Comparison of ENCODE assay signal across 8 cellular contexts in genomic region chr1:206663832-206664652, GRCh38. TPM values are rescaled to one million over a fixed set of nuclear protein-coding genes. Genes with fewer than 3 reads are reported as not detected.
DNase-seq lines count a peak whose midpoint lies in the region; ATAC-seq and TF ChIP-seq lines count a peak whose summit lies in the region.

No MANE protein-coding gene starts in this region.

- no peaks in the 10 kb centered on the region for H3F3A ChIP-seq in DOHH2 (ENCODE audit: control insufficient read depth, insufficient read depth)

- peak; percentile 60 for ATAC-seq in HG02759 (IDR thresholded peaks at IDR 0.05; ENCODE audit: unreplicated experiment)

- peaks cover 35% of the 10 kb centered on the region for H3K4me1 ChIP-seq in DOHH2 (ENCODE audit: control insufficient read depth, low read length)

- peak overlapping the region; percentile 68 for H3K4me2 ChIP-seq in DOHH2 (ENCODE audit: low read length)

- no peak overlapping the region for H3K27ac ChIP-seq in DOHH2 (ENCODE audit: low read depth, low read length)

- no peaks in the 10 kb centered on the region for H4K20me1 ChIP-seq in DOHH2 (ENCODE audit: control insufficient read depth, insufficient read depth, low read depth, low read length)

- intact Hi-C loops in posterior vena cava (cut with DNase I) = loop anchor here in 1 of 2 donors (10.0 kb wide), 1 partner anchor 999 kb away; no protein-coding TSS in a partner anchor

- DNase-seq in NCI-H2227 (lab: John Stamatoyannopoulos, UW; ENCODE audit: unreplicated experiment) = peak; percentile 83
- DNase-seq in activated CD4-positive, CD25-positive, alpha-beta regulatory T cell (lab: John Stamatoyannopoulos, UW) = peak; percentile 44 to 54 (median 48)
- peak; percentile 71 for DNase-seq in cerebellar cortex (ENCODE audit: low spot score)
- peak; percentile 91 for DNase-seq in left kidney (ENCODE audit: low read depth, low spot score)
- peak; percentile 58 to 63 for DNase-seq in stimulated activated CD4-positive, alpha-beta T cell treated with anti-CD3 and anti-CD28 coated beads, Interleukin-4, amount 100 ng/mL, for 48 hours (ENCODE audit: low read depth in 2 of 2)
- DNase-seq in posterior vena cava (ENCODE audit: low spot score) = no peak

- no peaks in the 10 kb centered on the region for H3K79me2 ChIP-seq in DOHH2 (ENCODE audit: control insufficient read depth, low read length)

- no peaks in the 10 kb centered on the region for H3K36me3 ChIP-seq in DOHH2 (ENCODE audit: control insufficient read depth, low read length)

- H3K9me3 ChIP-seq in DOHH2 (ENCODE audit: control insufficient read depth, insufficient read depth, low read length) = no peaks in the 10 kb centered on the region

- peak; percentile 94 for TF ChIP-seq CTCF in DOHH2 (IDR thresholded peaks at IDR 0.05; ENCODE audit: low read depth, low read length, poor library complexity, severe bottlenecking)

- H3K4me3 ChIP-seq in DOHH2 (ENCODE audit: low read length) = peak overlapping the region; percentile 53

- no peaks in the 10 kb centered on the region for H3K9me2 ChIP-seq in DOHH2 (replicated peaks; ENCODE audit: control insufficient read depth, low read length)

- H3K27me3 ChIP-seq in DOHH2 (ENCODE audit: control insufficient read depth, low read length) = peaks cover 39% of the 10 kb centered on the region

RNA-seq across cellular contexts. Expression of gene MAPKAPK2, which starts 20.7 kb away (rescaled TPM):
- 100 to 1,000 TPM in 1 of 2 donors, 10 to 100 TPM in 1; 69.0 to 102 TPM for total RNA-seq in posterior vena cava

RNA-seq across cellular contexts. Expression of gene DYRK3, which starts 28.7 kb away (rescaled TPM):
- total RNA-seq in posterior vena cava = 10 to 100 TPM in 1 of 2 donors, 1 to 10 TPM in 1; 8.4 to 10.7 TPM

RNA-seq across cellular contexts. Expression of gene EIF2D, which starts 51.8 kb away (rescaled TPM):
- total RNA-seq in posterior vena cava = 10 to 100 TPM; 32.4 to 34.3 TPM
